11 cellular contexts compared by ENCODE assay signal in genomic region chr6:53926505-53926904, GRCh38.
DNase-seq lines count a peak whose midpoint lies in the region; TF ChIP-seq lines count a peak whose summit lies in the region.
"Had no signal": no experiment of that assay in that cellular context is flagged by ENCODE, and none has a peak within 500 bp of the region (broad histone marks: within the 10 kb centered on the region; RNA-seq: fewer than 3 reads in every experiment).

No MANE protein-coding gene starts in this region.

- H3K27me3 ChIP-seq in MG63: no peaks in the 10 kb centered on the region
- H3K27me3 ChIP-seq: body of pancreas, esophagus muscularis mucosa had no signal

- H3K36me3 ChIP-seq in MG63: no peaks in the 10 kb centered on the region

- POLR2A ChIA-PET in GM10248 (lab: Yijun Ruan, JAX): no interaction called here

- no peaks in the 10 kb centered on the region for H3K9me3 ChIP-seq in MG63
- H3K9me3 ChIP-seq: body of pancreas, esophagus muscularis mucosa had no signal

- in situ Hi-C loops in G401 (cut with HindIII; ENCODE audit: low sequenced_read_pairs): no loop called here

- TF ChIP-seq CTCF in epithelial cell of esophagus (IDR thresholded peaks at IDR 0.05; ENCODE audit: insufficient read depth, low read depth, low read length, missing control alignments) (no peak), retinal pigment epithelial cell (conservative IDR thresholded peaks at IDR 0.05; ENCODE audit: low read depth, low read length) (no peak), GM10248 (IDR thresholded peaks at IDR 0.05; ENCODE audit: control extremely low read depth, extremely low read depth, low read depth, missing control alignments) (no peak)

- DNase-seq in DMS 273 (lab: John Stamatoyannopoulos, UW; ENCODE audit: unreplicated experiment): peak; percentile 17
- no peak for DNase-seq in DMS 273 treated with DMSO at 0.1 percent for 48 hours (lab: John Stamatoyannopoulos, UW)
- DNase-seq in MG63: peak; percentile 37
- DNase-seq in epithelial cell of esophagus (ENCODE audit: low read depth): peak; percentile 68
- peak; percentile 16 for DNase-seq in retinal pigment epithelial cell (ENCODE audit: low read depth)
- no peak for DNase-seq in GM10248 (ENCODE audit: extremely low spot score)
- no peak for DNase-seq in inferior parietal cortex (ENCODE audit: extremely low spot score)
- no peak for DNase-seq in G401 (ENCODE audit: low spot score)
- DNase-seq: stimulated activated CD4-positive, alpha-beta T cell treated with anti-CD3 and anti-CD28 coated beads, Interleukin-2, amount 100 ng/mL, for 48 hours had no signal

- CTCF ChIA-PET in GM10248 (lab: Yijun Ruan, JAX): interaction anchor here (1.2 to 1.3 kb wide), 2 partner anchors 10 to 16 kb away, joined by 3 to 4 read pairs; no protein-coding TSS in a partner anchor

- no peak overlapping the region for H3K4me3 ChIP-seq in MG63
- no peak overlapping the region for H3K4me3 ChIP-seq in epithelial cell of esophagus (ENCODE audit: low read length)
- no peak overlapping the region for H3K4me3 ChIP-seq in retinal pigment epithelial cell (ENCODE audit: low read length)
- H3K4me3 ChIP-seq: body of pancreas had no signal

Comparison
In these comparisons a context has a peak if more than half of its experiments do, and no peak if none do; other contexts are left out.
1. DNase-seq: peak in DMS 273 (single experiment), MG63 (single experiment), epithelial cell of esophagus (single experiment) and retinal pigment epithelial cell (single experiment); none in DMS 273 treated with DMSO at 0.1 percent for 48 hours (single experiment), GM10248 (single experiment), inferior parietal cortex (single experiment) and G401 (single experiment).